In genomic region chr6:7589949-7590917, GRCh38 we compare ENCODE assay signal across 8 cellular contexts. TPM values are rescaled to one million over a fixed set of nuclear protein-coding genes. Genes with fewer than 3 reads are reported as not detected.
DNase-seq lines count a peak whose midpoint lies in the region; ATAC-seq, FAIRE-seq and TF ChIP-seq lines count a peak whose summit lies in the region.

Gene SNRNP48 (plus strand): TSS chr6:7590198. CDS start chr6:7590258, 60 bp downstream.

- H3K36me3 Mint-ChIP-seq in T-helper 1 cell treated with Interleukin-12 subunit alpha and Interleukin-12 subunit beta and Interleukin-4 antibody, amounts not matched to agents 30 μg/mL and 1 μg/mL, for 36 hours (ENCODE audit: low read depth): peaks cover 7% of the 10 kb centered on the region

- DNase-seq in GM13977 (ENCODE audit: low spot score) (peak; percentile 93), NCI-H1694 (lab: John Stamatoyannopoulos, UW) (peak; percentile 99), amygdala (lab: John Stamatoyannopoulos, UW) (peak; percentile 44 to 95 (median 86)), right atrium auricular region (ENCODE audit: low spot score) (peak; percentile 96), psoas muscle (peak; percentile 94 to 97), urothelium cell line (ENCODE audit: low spot score) (peak; percentile 91)

- no peaks in the 10 kb centered on the region for H3K9me3 ChIP-seq in right atrium auricular region
- no peaks in the 10 kb centered on the region for H3K9me3 ChIP-seq in psoas muscle

- H3K4me1 Mint-ChIP-seq in T-helper 1 cell treated with Interleukin-12 subunit alpha and Interleukin-12 subunit beta and Interleukin-4 antibody, amounts not matched to agents 30 μg/mL and 1 μg/mL, for 36 hours (ENCODE audit: low read depth): peaks cover 30% of the 10 kb centered on the region

- H3K4me3 ChIP-seq in right atrium auricular region (peak within 1 kb of the TSS; percentile 82 to 87), psoas muscle (peak within 1 kb of the TSS; percentile 90)

- no peaks in the 10 kb centered on the region for H3K9me3 Mint-ChIP-seq in T-helper 1 cell treated with Interleukin-12 subunit alpha and Interleukin-12 subunit beta and Interleukin-4 antibody, amounts not matched to agents 30 μg/mL and 1 μg/mL, for 36 hours

- no peak for TF ChIP-seq CTCF in GM13977 (IDR thresholded peaks at IDR 0.05; ENCODE audit: extremely low read depth, insufficient read depth, missing control alignments)
- TF ChIP-seq CTCF in right atrium auricular region (IDR thresholded peaks at IDR 0.05): no peak
- no peak for TF ChIP-seq CTCF in psoas muscle (IDR thresholded peaks at IDR 0.05)

- 0 to 1% (median 1%) methylated on average over 63 to 72 of the region's 72 CpGs for WGBS in psoas muscle, 3 donors

- H3K27ac ChIP-seq in right atrium auricular region (peak within 1 kb of the TSS; percentile 81 to 82), psoas muscle (peak within 1 kb of the TSS; percentile 75)

- peaks cover 0 to 13% of the 10 kb centered on the region in 2 donors for H3K4me1 ChIP-seq in right atrium auricular region
- H3K4me1 ChIP-seq in psoas muscle: peaks cover 18% of the 10 kb centered on the region

- H3K27ac Mint-ChIP-seq in T-helper 1 cell treated with Interleukin-12 subunit alpha and Interleukin-12 subunit beta and Interleukin-4 antibody, amounts not matched to agents 30 μg/mL and 1 μg/mL, for 36 hours: peak within 1 kb of the TSS; percentile 91

- H3K27me3 ChIP-seq in right atrium auricular region (no peaks in the 10 kb centered on the region), psoas muscle (ENCODE audit: insufficient read depth in 3 of 3, low read length in 2 of 3) (no peaks in the 10 kb centered on the region)

- no peaks in the 10 kb centered on the region for H3K27me3 Mint-ChIP-seq in T-helper 1 cell treated with Interleukin-12 subunit alpha and Interleukin-12 subunit beta and Interleukin-4 antibody, amounts not matched to agents 30 μg/mL and 1 μg/mL, for 36 hours (ENCODE audit: low read depth)

- H3K4me3 Mint-ChIP-seq in T-helper 1 cell treated with Interleukin-12 subunit alpha and Interleukin-12 subunit beta and Interleukin-4 antibody, amounts not matched to agents 30 μg/mL and 1 μg/mL, for 36 hours: peak within 1 kb of the TSS; percentile 99

- in situ Hi-C loops in GM13977 (cut with MboI; ENCODE audit: low pct_unique_long_range_greater_than_20kb, low sequenced_read_pairs, unreplicated experiment): no loop called here

- ATAC-seq in HG02884 (IDR thresholded peaks at IDR 0.05; ENCODE audit: unreplicated experiment) (peak; percentile 98), psoas muscle (peak; percentile 100)

- H3K36me3 ChIP-seq in right atrium auricular region: peaks cover 22% of the 10 kb centered on the region
- peaks cover 3 to 22% of the 10 kb centered on the region in 2 donors for H3K36me3 ChIP-seq in psoas muscle (ENCODE audit: insufficient read depth in 1 of 2, low read depth in 1 of 2)

- no peak for FAIRE-seq in urothelium cell line (lab: Jason Lieb, UNC)

- intact Hi-C loops in psoas muscle (cut with DNase I): loop anchor here (5.0 to 10.0 kb wide), 2 partner anchors 198 to 275 kb away; partner anchors contain the start of gene SSR1 (in 1 of the 2)

RNA-seq across cellular contexts. Expression of gene SNRNP48, which starts in this region (rescaled TPM):
- total RNA-seq in right atrium auricular region (1 to 10 TPM; 9.3 to 9.6 TPM), psoas muscle (10 to 100 TPM in 2 of 4 donors, 1 to 10 TPM in 2; 8.3 to 11.8 (median 10.1) TPM)
- polyA plus RNA-seq in psoas muscle: 10 to 100 TPM in 1 of 3 donors, 1 to 10 TPM in 2; 8.8 to 40.8 (median 9.9) TPM

Comparison
In these comparisons a context has a peak if more than half of its experiments do, and no peak if none do; other contexts are left out.
1. Peak in every context shown above with its lines: DNase-seq, ATAC-seq, H3K4me3 ChIP-seq and H3K27ac ChIP-seq.